Comparison of ENCODE assay signal across 2 cellular contexts in genomic region chr11:64306563-64306875, GRCh38.
TF ChIP-seq lines count a peak whose summit lies in the region.

No MANE protein-coding gene starts in this region.

TF ChIP-seq in endothelial cell of umbilical vein, 7 proteins besides CTCF, POLR2A, EP300 and RAD21:
- TF ChIP-seq FOS (IDR thresholded peaks at IDR 0.05; ENCODE audit: borderline replicate concordance, insufficient read depth, low read length) = no peak
- TF ChIP-seq EZH2 (IDR thresholded peaks at IDR 0.05; ENCODE audit: borderline replicate concordance, low read depth, low read length, severe bottlenecking) = no peak
- no peak for TF ChIP-seq GATA2 (IDR thresholded peaks at IDR 0.05; ENCODE audit: insufficient read depth, insufficient read length, low read depth, low read length)
- no peak for TF ChIP-seq MAX (IDR thresholded peaks at IDR 0.05; ENCODE audit: insufficient read depth, insufficient read length)
- TF ChIP-seq JUN (IDR thresholded peaks at IDR 0.05; ENCODE audit: borderline replicate concordance, insufficient read depth, insufficient read length, low read depth) = no peak
- TF ChIP-seq MYC (IDR thresholded peaks at IDR 0.05; ENCODE audit: low read depth, low read length) = no peak

TF ChIP-seq in HEK293T, 16 proteins besides CTCF, POLR2A, EP300 and RAD21:
- no peak for TF ChIP-seq NFRKB (IDR thresholded peaks at IDR 0.05)
- TF ChIP-seq SP1 (IDR thresholded peaks at IDR 0.05) = no peak
